ENCODE assay signal across 1 cellular context in the genomic region with DNA sequence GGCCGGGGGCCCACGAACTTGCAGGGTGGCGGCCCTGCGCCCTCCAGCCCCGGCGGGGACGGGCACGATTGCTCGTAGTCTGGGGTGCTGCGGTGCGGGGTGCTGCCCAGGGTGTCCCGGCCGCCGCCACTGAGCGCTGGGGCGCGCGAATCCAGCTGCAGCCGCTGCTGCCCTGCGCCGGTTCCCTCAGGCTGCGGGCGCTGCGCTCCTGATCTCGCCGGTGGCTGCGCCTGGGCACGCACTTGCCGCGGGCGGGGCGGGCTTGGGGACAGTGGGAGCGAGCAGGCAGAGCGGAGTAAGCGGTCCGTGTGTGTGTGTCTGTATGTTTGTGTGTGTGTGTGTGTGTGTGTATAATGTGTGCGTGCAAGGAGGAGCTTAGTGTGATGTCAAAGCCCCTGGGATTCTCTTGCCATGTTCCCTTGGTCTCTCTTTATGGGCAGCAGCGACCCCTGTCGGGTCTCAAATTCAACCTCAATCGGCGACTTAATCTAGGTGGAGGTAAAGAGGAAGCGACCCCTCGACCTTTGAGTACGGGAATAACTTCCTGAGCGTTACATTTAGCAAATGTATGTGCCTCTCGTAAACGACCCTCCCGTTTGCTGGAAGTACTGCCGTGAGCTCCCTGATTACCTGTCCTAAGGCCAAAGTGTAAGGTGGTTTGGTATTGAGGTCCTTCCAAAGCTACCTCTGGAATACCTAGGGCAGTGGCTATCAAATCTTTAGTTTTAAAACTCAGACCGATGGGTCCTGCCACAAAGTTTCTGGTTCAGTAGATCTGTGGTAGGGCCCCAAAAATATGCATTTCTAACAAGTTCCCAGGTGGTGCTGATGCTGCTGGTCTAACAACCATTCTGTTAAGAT.
TF ChIP-seq lines count a peak whose summit lies in the region.

Gene RNF150, minus strand, starts transcription at position 324 of the 861 bp plus-strand sequence.

TF ChIP-seq in HepG2, 621 proteins besides CTCF, POLR2A, EP300 and RAD21 (continued from another document and continues in another):
- TF ChIP-seq, protein P1, sequence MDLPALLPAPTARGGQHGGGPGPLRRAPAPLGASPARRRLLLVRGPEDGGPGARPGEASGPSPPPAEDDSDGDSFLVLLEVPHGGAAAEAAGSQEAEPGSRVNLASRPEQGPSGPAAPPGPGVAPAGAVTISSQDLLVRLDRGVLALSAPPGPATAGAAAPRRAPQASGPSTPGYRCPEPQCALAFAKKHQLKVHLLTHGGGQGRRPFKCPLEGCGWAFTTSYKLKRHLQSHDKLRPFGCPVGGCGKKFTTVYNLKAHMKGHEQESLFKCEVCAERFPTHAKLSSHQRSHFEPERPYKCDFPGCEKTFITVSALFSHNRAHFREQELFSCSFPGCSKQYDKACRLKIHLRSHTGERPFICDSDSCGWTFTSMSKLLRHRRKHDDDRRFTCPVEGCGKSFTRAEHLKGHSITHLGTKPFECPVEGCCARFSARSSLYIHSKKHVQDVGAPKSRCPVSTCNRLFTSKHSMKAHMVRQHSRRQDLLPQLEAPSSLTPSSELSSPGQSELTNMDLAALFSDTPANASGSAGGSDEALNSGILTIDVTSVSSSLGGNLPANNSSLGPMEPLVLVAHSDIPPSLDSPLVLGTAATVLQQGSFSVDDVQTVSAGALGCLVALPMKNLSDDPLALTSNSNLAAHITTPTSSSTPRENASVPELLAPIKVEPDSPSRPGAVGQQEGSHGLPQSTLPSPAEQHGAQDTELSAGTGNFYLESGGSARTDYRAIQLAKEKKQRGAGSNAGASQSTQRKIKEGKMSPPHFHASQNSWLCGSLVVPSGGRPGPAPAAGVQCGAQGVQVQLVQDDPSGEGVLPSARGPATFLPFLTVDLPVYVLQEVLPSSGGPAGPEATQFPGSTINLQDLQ (CRISPR knock-in tag; IDR thresholded peaks at IDR 0.05): 0 out of 2 replicates have a peak, but pooled peaks have one; percentile 29
- TF ChIP-seq, protein P2, sequence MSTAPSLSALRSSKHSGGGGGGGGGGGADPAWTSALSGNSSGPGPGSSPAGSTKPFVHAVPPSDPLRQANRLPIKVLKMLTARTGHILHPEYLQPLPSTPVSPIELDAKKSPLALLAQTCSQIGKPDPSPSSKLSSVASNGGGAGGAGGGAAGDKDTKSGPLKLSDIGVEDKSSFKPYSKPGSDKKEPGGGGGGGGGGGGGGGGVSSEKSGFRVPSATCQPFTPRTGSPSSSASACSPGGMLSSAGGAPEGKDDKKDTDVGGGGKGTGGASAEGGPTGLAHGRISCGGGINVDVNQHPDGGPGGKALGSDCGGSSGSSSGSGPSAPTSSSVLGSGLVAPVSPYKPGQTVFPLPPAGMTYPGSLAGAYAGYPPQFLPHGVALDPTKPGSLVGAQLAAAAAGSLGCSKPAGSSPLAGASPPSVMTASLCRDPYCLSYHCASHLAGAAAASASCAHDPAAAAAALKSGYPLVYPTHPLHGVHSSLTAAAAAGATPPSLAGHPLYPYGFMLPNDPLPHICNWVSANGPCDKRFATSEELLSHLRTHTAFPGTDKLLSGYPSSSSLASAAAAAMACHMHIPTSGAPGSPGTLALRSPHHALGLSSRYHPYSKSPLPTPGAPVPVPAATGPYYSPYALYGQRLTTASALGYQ (CRISPR knock-in tag; IDR thresholded peaks at IDR 0.05): no peak
- TF ChIP-seq, protein P3, sequence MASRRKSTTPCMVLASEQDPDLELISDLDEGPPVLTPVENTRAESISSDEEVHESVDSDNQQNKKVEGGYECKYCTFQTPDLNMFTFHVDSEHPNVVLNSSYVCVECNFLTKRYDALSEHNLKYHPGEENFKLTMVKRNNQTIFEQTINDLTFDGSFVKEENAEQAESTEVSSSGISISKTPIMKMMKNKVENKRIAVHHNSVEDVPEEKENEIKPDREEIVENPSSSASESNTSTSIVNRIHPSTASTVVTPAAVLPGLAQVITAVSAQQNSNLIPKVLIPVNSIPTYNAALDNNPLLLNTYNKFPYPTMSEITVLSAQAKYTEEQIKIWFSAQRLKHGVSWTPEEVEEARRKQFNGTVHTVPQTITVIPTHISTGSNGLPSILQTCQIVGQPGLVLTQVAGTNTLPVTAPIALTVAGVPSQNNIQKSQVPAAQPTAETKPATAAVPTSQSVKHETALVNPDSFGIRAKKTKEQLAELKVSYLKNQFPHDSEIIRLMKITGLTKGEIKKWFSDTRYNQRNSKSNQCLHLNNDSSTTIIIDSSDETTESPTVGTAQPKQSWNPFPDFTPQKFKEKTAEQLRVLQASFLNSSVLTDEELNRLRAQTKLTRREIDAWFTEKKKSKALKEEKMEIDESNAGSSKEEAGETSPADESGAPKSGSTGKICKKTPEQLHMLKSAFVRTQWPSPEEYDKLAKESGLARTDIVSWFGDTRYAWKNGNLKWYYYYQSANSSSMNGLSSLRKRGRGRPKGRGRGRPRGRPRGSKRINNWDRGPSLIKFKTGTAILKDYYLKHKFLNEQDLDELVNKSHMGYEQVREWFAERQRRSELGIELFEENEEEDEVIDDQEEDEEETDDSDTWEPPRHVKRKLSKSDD (CRISPR knock-in tag; IDR thresholded peaks at IDR 0.05; ENCODE audit: low read depth): no peak
- TF ChIP-seq ZNF317 (CRISPR knock-in tag; IDR thresholded peaks at IDR 0.05) (no peak), HOXA3 (CRISPR knock-in tag; IDR thresholded peaks at IDR 0.05) (0 out of 2 replicates have a peak, but pooled peaks have one; percentile 21), CHD4 (IDR thresholded peaks at IDR 0.05; ENCODE audit: borderline replicate concordance, low read length) (no peak), ZNF513 (CRISPR knock-in tag; conservative IDR thresholded peaks at IDR 0.05) (no peak), HMG20B (CRISPR knock-in tag; conservative IDR thresholded peaks at IDR 0.05) (0 out of 2 replicates have a peak, but pooled peaks have one; percentile 18), SUZ12 (IDR thresholded peaks at IDR 0.05; ENCODE audit: low read depth, low read length) (no peak), ZNF34 (CRISPR knock-in tag; IDR thresholded peaks at IDR 0.05; ENCODE audit: borderline replicate concordance) (no peak), TAF1 (CRISPR knock-in tag; IDR thresholded peaks at IDR 0.05) (no peak), DZIP1 (CRISPR knock-in tag; IDR thresholded peaks at IDR 0.05) (0 out of 2 replicates have a peak, but pooled peaks have one; percentile 35), POGK (CRISPR knock-in tag; conservative IDR thresholded peaks at IDR 0.05) (no peak), NR2C2 (CRISPR knock-in tag; IDR thresholded peaks at IDR 0.05; ENCODE audit: borderline replicate concordance) (peak; percentile 77), ZNF563 (CRISPR knock-in tag; IDR thresholded peaks at IDR 0.05) (0 out of 2 replicates have a peak, but pooled peaks have one; percentile 38), HOXA7 (CRISPR knock-in tag; IDR thresholded peaks at IDR 0.05) (no peak), RARG (CRISPR knock-in tag; IDR thresholded peaks at IDR 0.05; ENCODE audit: low read depth) (no peak), ZUFSP (CRISPR knock-in tag; IDR thresholded peaks at IDR 0.05; ENCODE audit: borderline replicate concordance) (no peak), HDAC2 (CRISPR knock-in tag; IDR thresholded peaks at IDR 0.05) (no peak), REL (CRISPR knock-in tag; conservative IDR thresholded peaks at IDR 0.05) (no peak), NFYB (CRISPR knock-in tag; IDR thresholded peaks at IDR 0.05) (no peak), ZFP91 (CRISPR knock-in tag; IDR thresholded peaks at IDR 0.05; ENCODE audit: borderline replicate concordance) (peak; percentile 66; the same call in 1 of the 2 replicates), KLF12 (CRISPR knock-in tag; IDR thresholded peaks at IDR 0.05; ENCODE audit: borderline replicate concordance) (no peak)
- TF ChIP-seq, protein P4, sequence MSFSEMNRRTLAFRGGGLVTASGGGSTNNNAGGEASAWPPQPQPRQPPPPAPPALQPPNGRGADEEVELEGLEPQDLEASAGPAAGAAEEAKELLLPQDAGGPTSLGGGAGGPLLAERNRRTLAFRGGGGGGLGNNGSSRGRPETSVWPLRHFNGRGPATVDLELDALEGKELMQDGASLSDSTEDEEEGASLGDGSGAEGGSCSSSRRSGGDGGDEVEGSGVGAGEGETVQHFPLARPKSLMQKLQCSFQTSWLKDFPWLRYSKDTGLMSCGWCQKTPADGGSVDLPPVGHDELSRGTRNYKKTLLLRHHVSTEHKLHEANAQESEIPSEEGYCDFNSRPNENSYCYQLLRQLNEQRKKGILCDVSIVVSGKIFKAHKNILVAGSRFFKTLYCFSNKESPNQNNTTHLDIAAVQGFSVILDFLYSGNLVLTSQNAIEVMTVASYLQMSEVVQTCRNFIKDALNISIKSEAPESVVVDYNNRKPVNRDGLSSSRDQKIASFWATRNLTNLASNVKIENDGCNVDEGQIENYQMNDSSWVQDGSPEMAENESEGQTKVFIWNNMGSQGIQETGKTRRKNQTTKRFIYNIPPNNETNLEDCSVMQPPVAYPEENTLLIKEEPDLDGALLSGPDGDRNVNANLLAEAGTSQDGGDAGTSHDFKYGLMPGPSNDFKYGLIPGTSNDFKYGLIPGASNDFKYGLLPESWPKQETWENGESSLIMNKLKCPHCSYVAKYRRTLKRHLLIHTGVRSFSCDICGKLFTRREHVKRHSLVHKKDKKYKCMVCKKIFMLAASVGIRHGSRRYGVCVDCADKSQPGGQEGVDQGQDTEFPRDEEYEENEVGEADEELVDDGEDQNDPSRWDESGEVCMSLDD (CRISPR knock-in tag; IDR thresholded peaks at IDR 0.05; ENCODE audit: borderline replicate concordance): no peak
- TF ChIP-seq, protein P5, sequence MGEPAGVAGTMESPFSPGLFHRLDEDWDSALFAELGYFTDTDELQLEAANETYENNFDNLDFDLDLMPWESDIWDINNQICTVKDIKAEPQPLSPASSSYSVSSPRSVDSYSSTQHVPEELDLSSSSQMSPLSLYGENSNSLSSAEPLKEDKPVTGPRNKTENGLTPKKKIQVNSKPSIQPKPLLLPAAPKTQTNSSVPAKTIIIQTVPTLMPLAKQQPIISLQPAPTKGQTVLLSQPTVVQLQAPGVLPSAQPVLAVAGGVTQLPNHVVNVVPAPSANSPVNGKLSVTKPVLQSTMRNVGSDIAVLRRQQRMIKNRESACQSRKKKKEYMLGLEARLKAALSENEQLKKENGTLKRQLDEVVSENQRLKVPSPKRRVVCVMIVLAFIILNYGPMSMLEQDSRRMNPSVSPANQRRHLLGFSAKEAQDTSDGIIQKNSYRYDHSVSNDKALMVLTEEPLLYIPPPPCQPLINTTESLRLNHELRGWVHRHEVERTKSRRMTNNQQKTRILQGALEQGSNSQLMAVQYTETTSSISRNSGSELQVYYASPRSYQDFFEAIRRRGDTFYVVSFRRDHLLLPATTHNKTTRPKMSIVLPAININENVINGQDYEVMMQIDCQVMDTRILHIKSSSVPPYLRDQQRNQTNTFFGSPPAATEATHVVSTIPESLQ (CRISPR knock-in tag; conservative IDR thresholded peaks at IDR 0.05): no peak
